15 cellular contexts compared by ENCODE assay signal in the genomic region with DNA sequence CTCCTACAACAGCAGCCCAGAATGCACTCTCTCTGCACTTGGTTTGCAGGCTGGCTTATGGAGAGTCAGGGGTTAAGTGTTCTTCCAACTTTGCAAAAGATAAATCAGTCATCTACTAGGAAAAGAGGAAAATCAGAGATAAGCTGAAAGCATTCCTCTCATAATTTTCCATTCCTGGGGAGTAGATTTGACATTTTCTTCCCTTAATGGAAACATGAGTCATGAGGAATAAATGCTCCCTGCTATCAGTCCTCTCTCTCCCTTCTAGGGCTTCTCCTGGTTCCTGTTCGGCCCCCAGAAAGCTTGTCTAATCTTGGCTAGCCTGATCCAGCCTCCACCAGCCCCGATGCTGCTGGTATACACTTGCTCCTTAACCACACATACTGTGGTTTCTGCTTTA. TPM values are rescaled to one million over a fixed set of nuclear protein-coding genes. Genes with fewer than 3 reads are reported as not detected.
DNase-seq lines count a peak whose midpoint lies in the region; ATAC-seq and FAIRE-seq lines count a peak whose summit lies in the region.
"Had no signal": no experiment of that assay in that cellular context is flagged by ENCODE, and none has a peak within 500 bp of the region (broad histone marks: within the 10 kb centered on the region; RNA-seq: fewer than 3 reads in every experiment).

No MANE protein-coding gene starts in this region.

- H3K9me3 ChIP-seq in small intestine (ENCODE audit: control insufficient read depth, low read depth) = no peaks in the 10 kb centered on the region
- H3K9me3 ChIP-seq: ovary, SJCRH30, transverse colon had no signal

- FAIRE-seq in urothelium cell line (lab: Jason Lieb, UNC) (no peak), small intestine (lab: Jason Lieb, UNC) (no peak)
- FAIRE-seq: A204.1 had no signal

- H3K4me3 ChIP-seq in small intestine (ENCODE audit: low read depth in 1 of 2, low read length in 2 of 2) = no peak overlapping the region
- H3K4me3 ChIP-seq: ovary, SJCRH30, transverse colon had no signal

- no peaks in the 10 kb centered on the region for H3K4me1 ChIP-seq in small intestine (ENCODE audit: control insufficient read depth in 2 of 2, insufficient read depth in 1 of 2, low read depth in 1 of 2, low read length in 1 of 2)
- H3K4me1 ChIP-seq: SJCRH30, transverse colon had no signal

- no peak for DNase-seq in Right ventricle myocardium superior
- no peak for DNase-seq in Right ventricle myocardium inferior (ENCODE audit: missing footprints)
- peak; percentile 73 for DNase-seq in hepatic stellate cell (ENCODE audit: low spot score)
- DNase-seq in urothelium cell line (ENCODE audit: low spot score) = peak; percentile 43
- no peak for DNase-seq in midbrain (lab: John Stamatoyannopoulos, UW)
- no peak for DNase-seq in small intestine
- DNase-seq: activated gamma-delta T cell treated with Interleukin-2 at 50 U/mL for 16 hours, NCI-H446 treated with DMSO at 0.1 percent for 48 hours, transverse colon had no signal

- intact Hi-C loops in Right ventricle myocardium superior (cut with DNase I) (no loop called here), Right ventricle myocardium inferior (cut with DNase I) (no loop called here)

- 43 to 67% (median 57%) methylated on average over 2 of the region's 2 CpGs for WGBS in small intestine, 3 donors

- H3K36me3 ChIP-seq in small intestine (ENCODE audit: control insufficient read depth in 2 of 2, insufficient read depth in 2 of 2, low read length in 2 of 2) = no peaks in the 10 kb centered on the region
- H3K36me3 ChIP-seq: ovary, SJCRH30, transverse colon had no signal

- no peaks in the 10 kb centered on the region for H3K27me3 ChIP-seq in small intestine (ENCODE audit: control insufficient read depth in 2 of 2, insufficient read depth in 2 of 2, low read length in 2 of 2)
- H3K27me3 ChIP-seq: SJCRH30, transverse colon had no signal

- peak; percentile 68 for ATAC-seq in Right ventricle myocardium superior (ENCODE audit: poor library complexity)
- no peak for ATAC-seq in Right ventricle myocardium inferior
- ATAC-seq in HG02588 (IDR thresholded peaks at IDR 0.05; ENCODE audit: unreplicated experiment) = no peak

- H3K27ac ChIP-seq in angular gyrus (ENCODE audit: low read depth, low read length) (peak overlapping the region; percentile 40), small intestine (ENCODE audit: low read depth in 1 of 2, low read length in 1 of 2) (no peak overlapping the region)
- H3K27ac ChIP-seq: KMS-11, ovary, SJCRH30, transverse colon had no signal

RNA-seq across cellular contexts. Expression of a gene that starts 28.4 kb away (rescaled TPM):
- total RNA-seq in Right ventricle myocardium superior (7.5 TPM), Right ventricle myocardium inferior (6.1 TPM)
- polyA plus RNA-seq in small intestine = under 1 TPM in 2 of 3 donors, not detected in 1; 0.27 to 0.87 TPM

Comparison
In these comparisons a context has a peak if more than half of its experiments do, and no peak if none do; other contexts are left out.
1. DNase-seq: peak in hepatic stellate cell (single experiment) and urothelium cell line (single experiment); none in Right ventricle myocardium superior (single experiment), Right ventricle myocardium inferior (single experiment), midbrain (single experiment) and small intestine (single experiment).